ENCODE assay signal across 28 cellular contexts in the genomic region with DNA sequence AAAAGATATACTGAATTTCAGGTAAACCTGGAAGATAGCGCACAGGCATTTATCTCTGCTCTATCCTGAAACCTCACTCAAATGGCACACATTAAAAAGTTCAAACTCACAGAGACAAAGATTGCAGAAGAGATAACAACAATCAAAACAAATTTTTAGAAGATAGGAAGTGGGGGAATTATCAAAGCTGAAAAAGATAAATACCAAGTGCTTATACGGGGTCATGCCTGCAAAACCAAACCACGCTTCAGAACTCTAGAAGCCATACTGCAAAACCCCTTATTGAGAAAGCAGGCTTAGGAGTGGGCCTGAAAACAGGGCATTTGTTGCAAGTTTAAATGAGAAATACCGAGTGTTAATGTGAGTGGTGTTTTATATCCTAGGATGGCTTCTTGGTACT.
"Had no signal": no experiment of that assay in that cellular context is flagged by ENCODE, and none has a peak within 500 bp of the region (broad histone marks: within the 10 kb centered on the region; RNA-seq: fewer than 3 reads in every experiment).

No MANE protein-coding gene starts in this region.

- H3K4me3 Mint-ChIP-seq: stimulated activated effector memory CD8-positive, alpha-beta T cell treated with anti-CD3 and anti-CD28 coated beads, Interleukin-12 subunit alpha, Interleukin-12 subunit beta, amount 100 ng/mL, for 72 hours; stimulated activated memory B cell treated with anti-CD40 and anti-IgM and Interleukin-4, amounts not matched to agents 10 μg/mL and 1 μg/mL and 100 μg/mL, for 72 hours; stimulated activated naive B cell treated with anti-CD40 and anti-IgM and Interleukin-4, amounts not matched to agents 10 μg/mL and 1 μg/mL and 100 μg/mL, for 72 hours; stimulated activated naive CD8-positive, alpha-beta T cell treated with anti-CD3 and anti-CD28 coated beads, Interleukin-15, amount 100 ng/mL, for 72 hours; stimulated activated naive CD8-positive, alpha-beta T cell treated with anti-CD3 and anti-CD28 coated beads, Interleukin-15, Interleukin-2, amounts not matched to agents 100 ng/mL and 50 ng/mL, for 24 hours; type B pancreatic cell had no signal

- H3K27ac Mint-ChIP-seq: stimulated activated effector memory CD8-positive, alpha-beta T cell treated with anti-CD3 and anti-CD28 coated beads, Interleukin-12 subunit alpha, Interleukin-12 subunit beta, amount 100 ng/mL, for 72 hours; stimulated activated memory B cell treated with anti-CD40 and anti-IgM and Interleukin-4, amounts not matched to agents 10 μg/mL and 1 μg/mL and 100 μg/mL, for 72 hours; stimulated activated naive B cell treated with anti-CD40 and anti-IgM and Interleukin-4, amounts not matched to agents 10 μg/mL and 1 μg/mL and 100 μg/mL, for 72 hours; stimulated activated naive CD8-positive, alpha-beta T cell treated with anti-CD3 and anti-CD28 coated beads, Interleukin-15, amount 100 ng/mL, for 72 hours; stimulated activated naive CD8-positive, alpha-beta T cell treated with anti-CD3 and anti-CD28 coated beads, Interleukin-15, Interleukin-2, amounts not matched to agents 100 ng/mL and 50 ng/mL, for 24 hours; type B pancreatic cell had no signal

- H3K9me3 Mint-ChIP-seq: stimulated activated effector memory CD8-positive, alpha-beta T cell treated with anti-CD3 and anti-CD28 coated beads, Interleukin-12 subunit alpha, Interleukin-12 subunit beta, amount 100 ng/mL, for 72 hours; stimulated activated naive CD8-positive, alpha-beta T cell treated with anti-CD3 and anti-CD28 coated beads, Interleukin-15, Interleukin-2, amounts not matched to agents 100 ng/mL and 50 ng/mL, for 24 hours; type B pancreatic cell had no signal

- H3K27me3 ChIP-seq: suprapubic skin, testis, thyroid gland, tibial artery, tibial nerve, transverse colon, upper lobe of left lung, upper lobe of right lung, uterus, vagina had no signal

- DNase-seq: stimulated activated CD4-positive, alpha-beta T cell treated with anti-CD3 and anti-CD28 coated beads, Interleukin-2, amount 100 ng/mL, for 48 hours; stimulated activated CD4-positive, alpha-beta T cell treated with anti-CD3 and anti-CD28 coated beads, Interleukin-4, amount 100 ng/mL, for 1 hour; stimulated activated CD4-positive, alpha-beta T cell treated with anti-CD3 and anti-CD28 coated beads, Interleukin-4, amount 100 ng/mL, for 24 hours; stimulated activated CD4-positive, alpha-beta T cell treated with anti-CD3 and anti-CD28 coated beads, Interleukin-4, amount 100 ng/mL, for 4 hours; stimulated activated CD8-positive, alpha-beta memory T cell treated with anti-CD3 and anti-CD28 coated beads, Interleukin-4, amount 100 ng/mL, for 48 hours; stimulated activated naive B cell treated with anti-CD40 and anti-IgM and Interleukin-4, amounts not matched to agents 10 μg/mL and 1 μg/mL and 100 μg/mL, for 72 hours; stimulated activated naive CD4-positive, alpha-beta T cell; stimulated activated naive CD4-positive, alpha-beta T cell treated with Interleukin-2 at 50 U/mL for 16 hours; stimulated activated naive CD8-positive, alpha-beta T cell treated with anti-CD3 and anti-CD28 coated beads, Interleukin-15, amount 100 ng/mL, for 72 hours; stimulated activated naive CD8-positive, alpha-beta T cell treated with anti-CD3 and anti-CD28 coated beads, Interleukin-15, Interleukin-2, amounts not matched to agents 100 U/mL and 50 U/mL, for 24 hours; stomach; substantia nigra; testis; thyroid gland; tibial artery; transverse colon; trophoblast cell; upper lobe of left lung; upper lobe of right lung; uterus had no signal

- ATAC-seq: stimulated activated effector memory CD8-positive, alpha-beta T cell treated with anti-CD3 and anti-CD28 coated beads, Interleukin-12 subunit alpha, Interleukin-12 subunit beta, amount 100 ng/mL, for 72 hours; stimulated activated memory B cell treated with anti-CD40 and anti-IgM and Interleukin-4, amounts not matched to agents 10 μg/mL and 1 μg/mL and 100 μg/mL, for 72 hours; stimulated activated naive B cell treated with anti-CD40 and anti-IgM and Interleukin-4, amounts not matched to agents 10 μg/mL and 1 μg/mL and 100 μg/mL, for 72 hours; stimulated activated naive CD8-positive, alpha-beta T cell treated with anti-CD3 and anti-CD28 coated beads, Interleukin-15, amount 100 ng/mL, for 72 hours; stimulated activated naive CD8-positive, alpha-beta T cell treated with anti-CD3 and anti-CD28 coated beads, Interleukin-15, Interleukin-2, amounts not matched to agents 100 U/mL and 50 U/mL, for 24 hours; upper lobe of right lung had no signal

- H3K36me3 ChIP-seq: stomach, suprapubic skin, thoracic aorta, thyroid gland, tibial artery, tibial nerve, transverse colon, upper lobe of left lung, upper lobe of right lung, uterus, vagina had no signal

- H3K36me3 Mint-ChIP-seq: stimulated activated effector memory CD8-positive, alpha-beta T cell treated with anti-CD3 and anti-CD28 coated beads, Interleukin-12 subunit alpha, Interleukin-12 subunit beta, amount 100 ng/mL, for 72 hours; stimulated activated memory B cell treated with anti-CD40 and anti-IgM and Interleukin-4, amounts not matched to agents 10 μg/mL and 1 μg/mL and 100 μg/mL, for 72 hours; type B pancreatic cell had no signal

- H3K4me3 ChIP-seq: stomach, suprapubic skin, testis, thoracic aorta, thyroid gland, tibial artery, tibial nerve, transverse colon, upper lobe of left lung, upper lobe of right lung, uterus, vagina had no signal

- H3K4me1 ChIP-seq: stomach, suprapubic skin, testis, thyroid gland, tibial artery, tibial nerve, transverse colon, upper lobe of left lung, upper lobe of right lung, uterus, vagina had no signal

- H3K27ac ChIP-seq: stomach, suprapubic skin, testis, thoracic aorta, thyroid gland, tibial artery, tibial nerve, transverse colon, upper lobe of left lung, upper lobe of right lung, uterus, vagina had no signal

- H3K4me1 Mint-ChIP-seq: stimulated activated effector memory CD8-positive, alpha-beta T cell treated with anti-CD3 and anti-CD28 coated beads, Interleukin-12 subunit alpha, Interleukin-12 subunit beta, amount 100 ng/mL, for 72 hours; stimulated activated memory B cell treated with anti-CD40 and anti-IgM and Interleukin-4, amounts not matched to agents 10 μg/mL and 1 μg/mL and 100 μg/mL, for 72 hours; stimulated activated naive B cell treated with anti-CD40 and anti-IgM and Interleukin-4, amounts not matched to agents 10 μg/mL and 1 μg/mL and 100 μg/mL, for 72 hours; stimulated activated naive CD8-positive, alpha-beta T cell treated with anti-CD3 and anti-CD28 coated beads, Interleukin-15, amount 100 ng/mL, for 72 hours had no signal

- H3K9me3 ChIP-seq: stomach, suprapubic skin, testis, thoracic aorta, thyroid gland, tibial artery, tibial nerve, transverse colon, upper lobe of left lung, upper lobe of right lung, uterus, vagina had no signal
